Comparison of ENCODE assay signal across 13 cellular contexts in the genomic region with DNA sequence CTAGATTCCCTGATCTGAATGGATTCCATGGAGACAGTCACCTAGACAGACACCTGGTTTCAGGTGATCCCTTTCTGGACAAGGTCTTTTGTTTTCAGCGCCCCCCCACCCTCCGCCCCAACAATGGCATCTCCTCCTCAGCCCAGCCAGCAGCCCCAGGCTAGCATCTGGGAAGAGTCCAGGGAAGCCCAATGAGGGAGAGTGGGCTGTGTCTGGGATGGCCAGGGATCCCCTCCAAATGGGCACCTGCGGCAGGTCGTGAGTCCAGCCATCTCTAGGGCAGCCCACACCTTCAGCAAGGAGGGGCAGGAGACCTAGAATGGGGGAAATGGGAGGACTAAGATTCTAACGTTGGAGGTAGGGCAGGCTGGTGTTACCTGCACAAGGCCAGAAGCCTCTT. TPM values are rescaled to one million over a fixed set of nuclear protein-coding genes. Genes with fewer than 3 reads are reported as not detected.
DNase-seq lines count a peak whose midpoint lies in the region; ATAC-seq and TF ChIP-seq lines count a peak whose summit lies in the region.
"Had no signal": no experiment of that assay in that cellular context is flagged by ENCODE, and none has a peak within 500 bp of the region (broad histone marks: within the 10 kb centered on the region; RNA-seq: fewer than 3 reads in every experiment).

No MANE protein-coding gene starts in this region.

- H3K27ac ChIP-seq in HUES48 (ENCODE audit: low read depth, low read length) (no peak overlapping the region), stomach (peak overlapping the region in 3 of 5 donors; percentile 61 to 75 (median 73))

- H3K27me3 ChIP-seq in HUES48 (ENCODE audit: control insufficient read depth, insufficient read depth, low read length) (peaks cover 48% of the 10 kb centered on the region), stomach (peaks cover 0 to 32% (median 10%) of the 10 kb centered on the region in 3 donors)

- no peak overlapping the region for H3K27ac Mint-ChIP-seq in central memory CD8-positive, alpha-beta T cell (ENCODE audit: low read depth)
- H3K27ac Mint-ChIP-seq in mesothelial cell of epicardium: no peak overlapping the region
- H3K27ac Mint-ChIP-seq in activated T-helper 17 cell treated with anti-CD3 and anti-CD28 coated beads, Interleukin-2, amount 50 U/mL, for 72 hours: no peak overlapping the region
- H3K27ac Mint-ChIP-seq: activated CD8-positive, alpha-beta T cell treated with anti-CD3 and anti-CD28 coated beads, Interleukin-2, amount 10 ng/mL, durations not matched to agents 7 days and 5 days; CD4-positive, CD25-positive, alpha-beta regulatory T cell; stimulated activated effector memory CD8-positive, alpha-beta T cell treated with anti-CD3 and anti-CD28 coated beads, Interleukin-12 subunit alpha, Interleukin-12 subunit beta, amount 100 ng/mL, for 72 hours had no signal

- H3K36me3 ChIP-seq in HUES48 (ENCODE audit: control insufficient read depth, insufficient read depth, low read length): no peaks in the 10 kb centered on the region
- H3K36me3 ChIP-seq in stomach: no peaks in the 10 kb centered on the region

- no peak for ATAC-seq in central memory CD8-positive, alpha-beta T cell (replicated peaks; ENCODE audit: extremely low read depth, poor library complexity, severe bottlenecking)
- ATAC-seq in HG03521 (IDR thresholded peaks at IDR 0.05; ENCODE audit: unreplicated experiment): no peak
- no peak for ATAC-seq in activated T-helper 17 cell treated with anti-CD3 and anti-CD28 coated beads, Interleukin-2, amount 50 U/mL, for 72 hours (replicated peaks)
- ATAC-seq in left ventricle myocardium superior: no peak
- ATAC-seq: activated CD8-positive, alpha-beta T cell treated with anti-CD3 and anti-CD28 coated beads, Interleukin-2, amount 10 ng/mL, durations not matched to agents 7 days and 5 days had no signal

- 67 to 75% (median 73%) methylated on average over 4 to 5 of the region's 5 CpGs for WGBS in stomach, 5 donors

- TF ChIP-seq CTCF in mesothelial cell of epicardium (IDR thresholded peaks at IDR 0.05; ENCODE audit: unreplicated experiment) (no peak), stomach (IDR thresholded peaks at IDR 0.05) (no peak)

- intact Hi-C loops in stomach (cut with DNase I; ENCODE audit: low total_unique reads) (loop anchor here (10.0 kb wide), 1 partner anchor 454 kb away; no protein-coding TSS in a partner anchor), left ventricle myocardium superior (cut with micrococcal nuclease) (no loop called here)

- H3K9me3 Mint-ChIP-seq in central memory CD8-positive, alpha-beta T cell: no peaks in the 10 kb centered on the region
- no peaks in the 10 kb centered on the region for H3K9me3 Mint-ChIP-seq in mesothelial cell of epicardium
- H3K9me3 Mint-ChIP-seq in activated T-helper 17 cell treated with anti-CD3 and anti-CD28 coated beads, Interleukin-2, amount 50 U/mL, for 72 hours: no peaks in the 10 kb centered on the region
- H3K9me3 Mint-ChIP-seq: stimulated activated effector memory CD8-positive, alpha-beta T cell treated with anti-CD3 and anti-CD28 coated beads, Interleukin-12 subunit alpha, Interleukin-12 subunit beta, amount 100 ng/mL, for 72 hours had no signal

- H3K9me3 ChIP-seq in HUES48 (ENCODE audit: control insufficient read depth, insufficient read depth, low read length) (no peaks in the 10 kb centered on the region), stomach (no peaks in the 10 kb centered on the region)

- H3K4me3 ChIP-seq in HUES48 (ENCODE audit: low read depth, low read length): peak overlapping the region; percentile 54
- peak overlapping the region; percentile 54 to 76 (median 64) for H3K4me3 ChIP-seq in stomach

- H3K4me3 Mint-ChIP-seq in central memory CD8-positive, alpha-beta T cell: peak overlapping the region; percentile 27
- peak overlapping the region; percentile 61 for H3K4me3 Mint-ChIP-seq in mesothelial cell of epicardium
- H3K4me3 Mint-ChIP-seq in activated T-helper 17 cell treated with anti-CD3 and anti-CD28 coated beads, Interleukin-2, amount 50 U/mL, for 72 hours: no peak overlapping the region
- H3K4me3 Mint-ChIP-seq: activated CD8-positive, alpha-beta T cell treated with anti-CD3 and anti-CD28 coated beads, Interleukin-2, amount 10 ng/mL, durations not matched to agents 7 days and 5 days; CD4-positive, CD25-positive, alpha-beta regulatory T cell; stimulated activated effector memory CD8-positive, alpha-beta T cell treated with anti-CD3 and anti-CD28 coated beads, Interleukin-12 subunit alpha, Interleukin-12 subunit beta, amount 100 ng/mL, for 72 hours had no signal

- H3K36me3 Mint-ChIP-seq in central memory CD8-positive, alpha-beta T cell (ENCODE audit: insufficient read depth): no peaks in the 10 kb centered on the region
- no peaks in the 10 kb centered on the region for H3K36me3 Mint-ChIP-seq in mesothelial cell of epicardium
- no peaks in the 10 kb centered on the region for H3K36me3 Mint-ChIP-seq in activated T-helper 17 cell treated with anti-CD3 and anti-CD28 coated beads, Interleukin-2, amount 50 U/mL, for 72 hours (ENCODE audit: low read depth)
- H3K36me3 Mint-ChIP-seq: CD4-positive, CD25-positive, alpha-beta regulatory T cell; stimulated activated effector memory CD8-positive, alpha-beta T cell treated with anti-CD3 and anti-CD28 coated beads, Interleukin-12 subunit alpha, Interleukin-12 subunit beta, amount 100 ng/mL, for 72 hours had no signal

- TF ChIP-seq POLR2A in stomach (IDR thresholded peaks at IDR 0.05): no peak

- H3K9ac ChIP-seq in HUES48 (ENCODE audit: low read depth, low read length): no peak overlapping the region

- H3K27me3 Mint-ChIP-seq in central memory CD8-positive, alpha-beta T cell: peaks cover 65% of the 10 kb centered on the region
- peaks cover 75% of the 10 kb centered on the region for H3K27me3 Mint-ChIP-seq in mesothelial cell of epicardium (ENCODE audit: low read depth)
- peaks cover 43% of the 10 kb centered on the region for H3K27me3 Mint-ChIP-seq in activated T-helper 17 cell treated with anti-CD3 and anti-CD28 coated beads, Interleukin-2, amount 50 U/mL, for 72 hours

- H3K4me1 ChIP-seq in HUES48 (ENCODE audit: control insufficient read depth, insufficient read depth, low read length): peaks cover 41% of the 10 kb centered on the region
- H3K4me1 ChIP-seq in stomach: peaks cover 6 to 38% (median 23%) of the 10 kb centered on the region in 4 donors

- DNase-seq in central memory CD8-positive, alpha-beta T cell (ENCODE audit: low spot score in 2 of 2): no peak
- DNase-seq in mesothelial cell of epicardium (ENCODE audit: low spot score in 2 of 2, unreplicated experiment in 2 of 2) (no peak), stomach (no peak), left ventricle myocardium superior (no peak), NCI-H2171 (lab: John Stamatoyannopoulos, UW) (no peak)
- DNase-seq: activated CD8-positive, alpha-beta T cell treated with anti-CD3 and anti-CD28 coated beads, Interleukin-2, amount 10 ng/mL, durations not matched to agents 7 days and 5 days; CD4-positive, CD25-positive, alpha-beta regulatory T cell; NCI-H1417 treated with DMSO at 0.1 percent for 48 hours; RPMI8226 had no signal

- H3K4me1 Mint-ChIP-seq in central memory CD8-positive, alpha-beta T cell: no peaks in the 10 kb centered on the region
- H3K4me1 Mint-ChIP-seq in mesothelial cell of epicardium: peaks cover 7% of the 10 kb centered on the region
- H3K4me1 Mint-ChIP-seq in activated T-helper 17 cell treated with anti-CD3 and anti-CD28 coated beads, Interleukin-2, amount 50 U/mL, for 72 hours: no peaks in the 10 kb centered on the region
- H3K4me1 Mint-ChIP-seq: stimulated activated effector memory CD8-positive, alpha-beta T cell treated with anti-CD3 and anti-CD28 coated beads, Interleukin-12 subunit alpha, Interleukin-12 subunit beta, amount 100 ng/mL, for 72 hours had no signal

- no peak for TF ChIP-seq EP300 in stomach (IDR thresholded peaks at IDR 0.05)

RNA-seq across cellular contexts. Expression of a gene that starts 1.2 kb away (rescaled TPM):
- total RNA-seq in mesothelial cell of epicardium (3.2 to 3.3 TPM (median 3.3 TPM) in 3 replicates), stomach (1 to 10 TPM; 1.8 to 9.0 (median 5.5) TPM), left ventricle myocardium superior (0.62 TPM)
- polyA plus RNA-seq in stomach: 1 to 10 TPM; 2.4 to 3.8 (median 3.5) TPM
- not detected for total RNA-seq in activated T-helper 17 cell treated with anti-CD3 and anti-CD28 coated beads, Interleukin-2, amount 50 U/mL, for 72 hours
- total RNA-seq: activated CD8-positive, alpha-beta T cell treated with anti-CD3 and anti-CD28 coated beads, Interleukin-2, amount 10 ng/mL, durations not matched to agents 7 days and 5 days had no signal
- polyA plus RNA-seq: CD4-positive, CD25-positive, alpha-beta regulatory T cell had no signal
